ENCODE assay signal across 2 cellular contexts in genomic region chr11:120134931-120135228, GRCh38.
TF ChIP-seq lines count a peak whose summit lies in the region.

No MANE protein-coding gene starts in this region.

TF ChIP-seq in H1, 55 proteins besides CTCF, POLR2A, EP300 and RAD21:
- no peak for TF ChIP-seq KDM5A (IDR thresholded peaks at IDR 0.05; ENCODE audit: low read length)
- no peak for TF ChIP-seq RNF2 (IDR thresholded peaks at IDR 0.05; ENCODE audit: borderline replicate concordance, low read depth, low read length, missing control alignments, poor library complexity, severe bottlenecking)
- no peak for TF ChIP-seq SRF (IDR thresholded peaks at IDR 0.05; ENCODE audit: low read depth, low read length)
- no peak for TF ChIP-seq FOSL1 (IDR thresholded peaks at IDR 0.05; ENCODE audit: insufficient read depth, low read depth, low read length)
- TF ChIP-seq KDM4A (IDR thresholded peaks at IDR 0.05; ENCODE audit: low read depth, low read length, severe bottlenecking): no peak
- TF ChIP-seq TBP (IDR thresholded peaks at IDR 0.05; ENCODE audit: low read depth, low read length): no peak
- TF ChIP-seq USF2 (IDR thresholded peaks at IDR 0.05; ENCODE audit: low read length): no peak
- TF ChIP-seq TCF12 (IDR thresholded peaks at IDR 0.05; ENCODE audit: low read depth, low read length): no peak
- TF ChIP-seq MAX (IDR thresholded peaks at IDR 0.05): no peak
- TF ChIP-seq EZH2 (IDR thresholded peaks at IDR 0.05; ENCODE audit: low read depth, low read length, severe bottlenecking): no peak
- TF ChIP-seq ASH2L (IDR thresholded peaks at IDR 0.05; ENCODE audit: low read length): no peak
- TF ChIP-seq RBBP5 (IDR thresholded peaks at IDR 0.05; ENCODE audit: borderline replicate concordance, low read depth, low read length): no peak
- TF ChIP-seq RXRA (IDR thresholded peaks at IDR 0.05; ENCODE audit: insufficient read depth, low read depth, low read length): no peak
TF ChIP-seq in H1: peak in this region for 0.

TF ChIP-seq in HEK293T, 16 proteins besides CTCF, POLR2A, EP300 and RAD21:
- TF ChIP-seq L3MBTL2 (conservative IDR thresholded peaks at IDR 0.05) (no peak), SUZ12 (IDR thresholded peaks at IDR 0.05) (no peak), FOXK2 (IDR thresholded peaks at IDR 0.05) (no peak), FOXA1 (IDR thresholded peaks at IDR 0.05) (no peak), FOXM1 (IDR thresholded peaks at IDR 0.05; ENCODE audit: borderline replicate concordance) (no peak), SP1 (IDR thresholded peaks at IDR 0.05) (no peak), NFRKB (IDR thresholded peaks at IDR 0.05) (no peak), ELF4 (IDR thresholded peaks at IDR 0.05) (no peak), CTBP1 (IDR thresholded peaks at IDR 0.05; ENCODE audit: borderline replicate concordance) (no peak), ZNF384 (IDR thresholded peaks at IDR 0.05) (no peak), HDGF (IDR thresholded peaks at IDR 0.05; ENCODE audit: borderline replicate concordance) (no peak), BHLHE40 (IDR thresholded peaks at IDR 0.05; ENCODE audit: borderline replicate concordance) (no peak), PKNOX1 (IDR thresholded peaks at IDR 0.05) (no peak), LEF1 (IDR thresholded peaks at IDR 0.05; ENCODE audit: borderline replicate concordance) (no peak), ARNT (IDR thresholded peaks at IDR 0.05) (no peak), TARDBP (IDR thresholded peaks at IDR 0.05) (no peak)
TF ChIP-seq in HEK293T: peak in this region for 0.
